ENCODE assay signal across 2 cellular contexts in the genomic region with DNA sequence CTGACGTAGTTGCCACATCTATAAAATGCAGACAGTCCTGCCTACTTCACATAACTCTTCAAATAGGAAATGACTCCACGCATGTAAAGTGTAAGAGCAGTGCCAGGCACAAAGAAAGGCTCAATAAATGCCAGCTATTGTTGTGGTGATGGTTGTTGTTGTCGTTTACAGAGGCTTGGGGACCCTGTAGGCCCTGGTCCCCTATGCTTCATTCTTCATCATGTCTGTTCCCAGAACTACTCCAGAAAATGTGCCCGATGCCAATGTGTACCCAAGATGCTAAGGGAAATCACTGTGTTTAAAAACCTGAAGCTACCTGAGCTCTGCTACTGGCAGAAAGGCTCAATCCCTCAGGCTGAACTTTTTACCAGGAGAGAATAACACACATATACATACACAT.
TF ChIP-seq lines count a peak whose summit lies in the region.

No MANE protein-coding gene starts in this region.

TF ChIP-seq in HepG2, 621 proteins besides CTCF, POLR2A, EP300 and RAD21:
- TF ChIP-seq IKZF4 (CRISPR knock-in tag; IDR thresholded peaks at IDR 0.05; ENCODE audit: borderline replicate concordance, low read depth, not compliant biosample characterization) (no peak), CREB1 (IDR thresholded peaks at IDR 0.05) (0 out of 2 replicates have a peak, but pooled peaks have one; percentile 3), CREB1 (CRISPR knock-in tag; IDR thresholded peaks at IDR 0.05) (no peak), ZBTB38 (CRISPR knock-in tag; IDR thresholded peaks at IDR 0.05) (no peak), FOXK1 (CRISPR knock-in tag; IDR thresholded peaks at IDR 0.05; ENCODE audit: borderline replicate concordance, low read depth) (no peak), TAF1 (CRISPR knock-in tag; IDR thresholded peaks at IDR 0.05) (no peak), ZBTB7A (CRISPR knock-in tag; IDR thresholded peaks at IDR 0.05) (no peak)

TF ChIP-seq in WTC11, 78 proteins besides CTCF, POLR2A, EP300 and RAD21 (continued from another document):
- no peak for TF ChIP-seq OVOL2 (CRISPR knock-in tag; IDR thresholded peaks at IDR 0.05; ENCODE audit: borderline replicate concordance)
- TF ChIP-seq NFATC4 (CRISPR knock-in tag; IDR thresholded peaks at IDR 0.05) = no peak
- TF ChIP-seq, protein P1, sequence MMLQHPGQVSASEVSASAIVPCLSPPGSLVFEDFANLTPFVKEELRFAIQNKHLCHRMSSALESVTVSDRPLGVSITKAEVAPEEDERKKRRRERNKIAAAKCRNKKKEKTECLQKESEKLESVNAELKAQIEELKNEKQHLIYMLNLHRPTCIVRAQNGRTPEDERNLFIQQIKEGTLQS (CRISPR knock-in tag; conservative IDR thresholded peaks at IDR 0.05) = no peak
- no peak for TF ChIP-seq ZNF396 (CRISPR knock-in tag; IDR thresholded peaks at IDR 0.05; ENCODE audit: borderline replicate concordance)
- no peak for TF ChIP-seq ZNF423 (CRISPR knock-in tag; IDR thresholded peaks at IDR 0.05)
- no peak for TF ChIP-seq USF2 (CRISPR knock-in tag; IDR thresholded peaks at IDR 0.05)
- no peak for TF ChIP-seq JAZF1 (CRISPR knock-in tag; IDR thresholded peaks at IDR 0.05)
- no peak for TF ChIP-seq STAT6 (CRISPR knock-in tag; conservative IDR thresholded peaks at IDR 0.05; ENCODE audit: low read depth)
- no peak for TF ChIP-seq ATF6 (CRISPR knock-in tag; IDR thresholded peaks at IDR 0.05)
- no peak for TF ChIP-seq CREM (CRISPR knock-in tag; IDR thresholded peaks at IDR 0.05)
- TF ChIP-seq CBFB (CRISPR knock-in tag; IDR thresholded peaks at IDR 0.05; ENCODE audit: low read depth) = no peak
- no peak for TF ChIP-seq ATF2 (CRISPR knock-in tag; IDR thresholded peaks at IDR 0.05; ENCODE audit: borderline replicate concordance, low read depth)
- TF ChIP-seq, protein P2, sequence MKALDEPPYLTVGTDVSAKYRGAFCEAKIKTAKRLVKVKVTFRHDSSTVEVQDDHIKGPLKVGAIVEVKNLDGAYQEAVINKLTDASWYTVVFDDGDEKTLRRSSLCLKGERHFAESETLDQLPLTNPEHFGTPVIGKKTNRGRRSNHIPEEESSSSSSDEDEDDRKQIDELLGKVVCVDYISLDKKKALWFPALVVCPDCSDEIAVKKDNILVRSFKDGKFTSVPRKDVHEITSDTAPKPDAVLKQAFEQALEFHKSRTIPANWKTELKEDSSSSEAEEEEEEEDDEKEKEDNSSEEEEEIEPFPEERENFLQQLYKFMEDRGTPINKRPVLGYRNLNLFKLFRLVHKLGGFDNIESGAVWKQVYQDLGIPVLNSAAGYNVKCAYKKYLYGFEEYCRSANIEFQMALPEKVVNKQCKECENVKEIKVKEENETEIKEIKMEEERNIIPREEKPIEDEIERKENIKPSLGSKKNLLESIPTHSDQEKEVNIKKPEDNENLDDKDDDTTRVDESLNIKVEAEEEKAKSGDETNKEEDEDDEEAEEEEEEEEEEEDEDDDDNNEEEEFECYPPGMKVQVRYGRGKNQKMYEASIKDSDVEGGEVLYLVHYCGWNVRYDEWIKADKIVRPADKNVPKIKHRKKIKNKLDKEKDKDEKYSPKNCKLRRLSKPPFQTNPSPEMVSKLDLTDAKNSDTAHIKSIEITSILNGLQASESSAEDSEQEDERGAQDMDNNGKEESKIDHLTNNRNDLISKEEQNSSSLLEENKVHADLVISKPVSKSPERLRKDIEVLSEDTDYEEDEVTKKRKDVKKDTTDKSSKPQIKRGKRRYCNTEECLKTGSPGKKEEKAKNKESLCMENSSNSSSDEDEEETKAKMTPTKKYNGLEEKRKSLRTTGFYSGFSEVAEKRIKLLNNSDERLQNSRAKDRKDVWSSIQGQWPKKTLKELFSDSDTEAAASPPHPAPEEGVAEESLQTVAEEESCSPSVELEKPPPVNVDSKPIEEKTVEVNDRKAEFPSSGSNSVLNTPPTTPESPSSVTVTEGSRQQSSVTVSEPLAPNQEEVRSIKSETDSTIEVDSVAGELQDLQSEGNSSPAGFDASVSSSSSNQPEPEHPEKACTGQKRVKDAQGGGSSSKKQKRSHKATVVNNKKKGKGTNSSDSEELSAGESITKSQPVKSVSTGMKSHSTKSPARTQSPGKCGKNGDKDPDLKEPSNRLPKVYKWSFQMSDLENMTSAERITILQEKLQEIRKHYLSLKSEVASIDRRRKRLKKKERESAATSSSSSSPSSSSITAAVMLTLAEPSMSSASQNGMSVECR (CRISPR knock-in tag; IDR thresholded peaks at IDR 0.05; ENCODE audit: borderline replicate concordance) = no peak
- TF ChIP-seq ZBTB43 (CRISPR knock-in tag; IDR thresholded peaks at IDR 0.05) = no peak
- TF ChIP-seq, protein P3, sequence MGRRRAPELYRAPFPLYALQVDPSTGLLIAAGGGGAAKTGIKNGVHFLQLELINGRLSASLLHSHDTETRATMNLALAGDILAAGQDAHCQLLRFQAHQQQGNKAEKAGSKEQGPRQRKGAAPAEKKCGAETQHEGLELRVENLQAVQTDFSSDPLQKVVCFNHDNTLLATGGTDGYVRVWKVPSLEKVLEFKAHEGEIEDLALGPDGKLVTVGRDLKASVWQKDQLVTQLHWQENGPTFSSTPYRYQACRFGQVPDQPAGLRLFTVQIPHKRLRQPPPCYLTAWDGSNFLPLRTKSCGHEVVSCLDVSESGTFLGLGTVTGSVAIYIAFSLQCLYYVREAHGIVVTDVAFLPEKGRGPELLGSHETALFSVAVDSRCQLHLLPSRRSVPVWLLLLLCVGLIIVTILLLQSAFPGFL (CRISPR knock-in tag; IDR thresholded peaks at IDR 0.05; ENCODE audit: borderline replicate concordance) = no peak
- TF ChIP-seq, protein P4, sequence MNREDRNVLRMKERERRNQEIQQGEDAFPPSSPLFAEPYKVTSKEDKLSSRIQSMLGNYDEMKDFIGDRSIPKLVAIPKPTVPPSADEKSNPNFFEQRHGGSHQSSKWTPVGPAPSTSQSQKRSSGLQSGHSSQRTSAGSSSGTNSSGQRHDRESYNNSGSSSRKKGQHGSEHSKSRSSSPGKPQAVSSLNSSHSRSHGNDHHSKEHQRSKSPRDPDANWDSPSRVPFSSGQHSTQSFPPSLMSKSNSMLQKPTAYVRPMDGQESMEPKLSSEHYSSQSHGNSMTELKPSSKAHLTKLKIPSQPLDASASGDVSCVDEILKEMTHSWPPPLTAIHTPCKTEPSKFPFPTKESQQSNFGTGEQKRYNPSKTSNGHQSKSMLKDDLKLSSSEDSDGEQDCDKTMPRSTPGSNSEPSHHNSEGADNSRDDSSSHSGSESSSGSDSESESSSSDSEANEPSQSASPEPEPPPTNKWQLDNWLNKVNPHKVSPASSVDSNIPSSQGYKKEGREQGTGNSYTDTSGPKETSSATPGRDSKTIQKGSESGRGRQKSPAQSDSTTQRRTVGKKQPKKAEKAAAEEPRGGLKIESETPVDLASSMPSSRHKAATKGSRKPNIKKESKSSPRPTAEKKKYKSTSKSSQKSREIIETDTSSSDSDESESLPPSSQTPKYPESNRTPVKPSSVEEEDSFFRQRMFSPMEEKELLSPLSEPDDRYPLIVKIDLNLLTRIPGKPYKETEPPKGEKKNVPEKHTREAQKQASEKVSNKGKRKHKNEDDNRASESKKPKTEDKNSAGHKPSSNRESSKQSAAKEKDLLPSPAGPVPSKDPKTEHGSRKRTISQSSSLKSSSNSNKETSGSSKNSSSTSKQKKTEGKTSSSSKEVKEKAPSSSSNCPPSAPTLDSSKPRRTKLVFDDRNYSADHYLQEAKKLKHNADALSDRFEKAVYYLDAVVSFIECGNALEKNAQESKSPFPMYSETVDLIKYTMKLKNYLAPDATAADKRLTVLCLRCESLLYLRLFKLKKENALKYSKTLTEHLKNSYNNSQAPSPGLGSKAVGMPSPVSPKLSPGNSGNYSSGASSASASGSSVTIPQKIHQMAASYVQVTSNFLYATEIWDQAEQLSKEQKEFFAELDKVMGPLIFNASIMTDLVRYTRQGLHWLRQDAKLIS (CRISPR knock-in tag; IDR thresholded peaks at IDR 0.05; ENCODE audit: borderline replicate concordance) = no peak
- TF ChIP-seq CREB1 (CRISPR knock-in tag; IDR thresholded peaks at IDR 0.05) = no peak
TF ChIP-seq in WTC11: peak in this region for 0.
